In the genomic region with DNA sequence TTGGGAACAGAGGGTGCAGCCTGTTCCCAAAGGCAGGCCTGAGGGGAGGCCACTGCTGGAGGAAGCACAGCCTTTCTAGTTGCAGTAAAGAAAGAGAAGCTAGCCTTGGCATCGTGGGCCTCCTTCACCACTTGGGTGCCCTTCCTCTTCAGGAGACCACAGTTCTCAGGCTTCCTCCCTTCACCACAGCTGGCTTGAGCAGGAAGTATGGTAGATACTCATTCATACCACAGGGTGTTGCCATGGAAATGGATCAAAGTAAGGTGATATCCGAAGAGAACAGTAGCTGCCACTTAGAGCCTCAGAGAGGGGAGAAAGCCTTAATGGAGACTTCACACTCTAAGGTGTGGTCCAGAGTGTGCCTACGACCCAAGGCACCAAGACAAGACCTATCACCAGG, we compare ENCODE assay signal across 9 cellular contexts.
DNase-seq lines count a peak whose midpoint lies in the region; ATAC-seq and TF ChIP-seq lines count a peak whose summit lies in the region.
"Had no signal": no experiment of that assay in that cellular context is flagged by ENCODE, and none has a peak within 500 bp of the region (broad histone marks: within the 10 kb centered on the region; RNA-seq: fewer than 3 reads in every experiment).

No MANE protein-coding gene starts in this region.

- TF ChIP-seq CTCF in osteoblast (IDR thresholded peaks at IDR 0.05; ENCODE audit: extremely low read depth, low read depth, low read length): no peak

- H4K20me1 ChIP-seq in osteoblast (ENCODE audit: insufficient read depth, low read length): no peaks in the 10 kb centered on the region

- H4K8ac ChIP-seq in mesendoderm (ENCODE audit: low read depth, low read length): no peak overlapping the region

- no peak overlapping the region for H2BK120ac ChIP-seq in mesendoderm (ENCODE audit: low read depth, low read length)

- no peak overlapping the region for H3K9ac ChIP-seq in mesendoderm (ENCODE audit: low read length)

- H2AFZ ChIP-seq in osteoblast (ENCODE audit: low read length): no peak overlapping the region

- no peak overlapping the region for H2AK5ac ChIP-seq in mesendoderm (ENCODE audit: low read length)

- no CpG with 5 or more reads among the region's 3 CpGs for WGBS in mesendoderm (ENCODE audit: extremely low coverage, insufficient coverage, low lambda C conversion rate)

- no peak overlapping the region for H3K18ac ChIP-seq in mesendoderm (ENCODE audit: low read length)

- intact Hi-C loops in posterior cingulate gyrus (cut with DNase I): no loop called here

- H3K56ac ChIP-seq in mesendoderm (ENCODE audit: low read length): no peak overlapping the region

- no peaks in the 10 kb centered on the region for H3K36me3 ChIP-seq in mesendoderm (ENCODE audit: control insufficient read depth, insufficient read depth, low read length)
- no peaks in the 10 kb centered on the region for H3K36me3 ChIP-seq in osteoblast (ENCODE audit: insufficient read depth, low read length)

- H3K27ac ChIP-seq in mesendoderm (ENCODE audit: low read depth, low read length) (no peak overlapping the region), osteoblast (ENCODE audit: low read depth, low read length) (no peak overlapping the region)
- H3K27ac ChIP-seq: VCaP had no signal

- no peak overlapping the region for H2BK15ac ChIP-seq in mesendoderm (replicated peaks; ENCODE audit: low read depth)

- H3K4me3 ChIP-seq in mesendoderm (ENCODE audit: low read length) (no peak overlapping the region), osteoblast (ENCODE audit: insufficient read depth, low read length) (no peak overlapping the region)

- peak; percentile 67 for DNase-seq in activated CD8-positive, alpha-beta memory T cell treated with anti-CD3 and anti-CD28 coated beads for 24 hours
- no peak for DNase-seq in activated CD8-positive, alpha-beta memory T cell treated with anti-CD3 and anti-CD28 coated beads, Interleukin-2, amount 50 U/mL, for 48 hours
- DNase-seq in UCSD-AML1 (lab: John Stamatoyannopoulos, UW; ENCODE audit: unreplicated experiment): peak; percentile 79
- DNase-seq in mesendoderm: peak; percentile 20
- no peak for DNase-seq in osteoblast (ENCODE audit: insufficient read length, low spot score, missing footprints)
- DNase-seq in posterior cingulate gyrus: no peak
- no peak for DNase-seq in NCI-H128 (lab: John Stamatoyannopoulos, UW; ENCODE audit: unreplicated experiment)

- H2BK5ac ChIP-seq in mesendoderm (ENCODE audit: low read length): no peak overlapping the region

- H3K79me1 ChIP-seq in mesendoderm (ENCODE audit: low read length): no peaks in the 10 kb centered on the region

- H3K4me1 ChIP-seq in mesendoderm (ENCODE audit: control insufficient read depth, low read depth, low read length) (no peaks in the 10 kb centered on the region), osteoblast (ENCODE audit: insufficient read depth, low read length) (peaks cover 22% of the 10 kb centered on the region)

- no peaks in the 10 kb centered on the region for H3K9me3 ChIP-seq in osteoblast (ENCODE audit: low read depth, low read length)

- H3K4ac ChIP-seq in mesendoderm (ENCODE audit: low read depth, low read length): no peak overlapping the region

- ATAC-seq in HG03280 (IDR thresholded peaks at IDR 0.05; ENCODE audit: unreplicated experiment): peak; percentile 61

- H3K27me3 ChIP-seq in mesendoderm (ENCODE audit: insufficient read depth, low read length, poor library complexity) (no peaks in the 10 kb centered on the region), osteoblast (ENCODE audit: insufficient read depth, low read length) (no peaks in the 10 kb centered on the region)

- H3K4me2 ChIP-seq in mesendoderm (ENCODE audit: low read length) (no peak overlapping the region), osteoblast (ENCODE audit: insufficient read depth, low read length) (no peak overlapping the region)

- H4K5ac ChIP-seq in mesendoderm (ENCODE audit: low read length): no peak overlapping the region

- H3K79me2 ChIP-seq in mesendoderm (ENCODE audit: control insufficient read depth, insufficient read depth, low read length) (no peaks in the 10 kb centered on the region), osteoblast (ENCODE audit: insufficient read depth, low read length) (no peaks in the 10 kb centered on the region)

- no peak overlapping the region for H3K23ac ChIP-seq in mesendoderm (ENCODE audit: low read length)

Comparison
In these comparisons a context has a peak if more than half of its experiments do, and no peak if none do; other contexts are left out.
1. DNase-seq: peak in activated CD8-positive, alpha-beta memory T cell treated with anti-CD3 and anti-CD28 coated beads for 24 hours (single experiment), UCSD-AML1 (single experiment) and mesendoderm (single experiment); none in activated CD8-positive, alpha-beta memory T cell treated with anti-CD3 and anti-CD28 coated beads, Interleukin-2, amount 50 U/mL, for 48 hours (single experiment), osteoblast (single experiment), posterior cingulate gyrus (0 of 10) and NCI-H128 (single experiment).